ENCODE assay signal across 8 cellular contexts in the genomic region with DNA sequence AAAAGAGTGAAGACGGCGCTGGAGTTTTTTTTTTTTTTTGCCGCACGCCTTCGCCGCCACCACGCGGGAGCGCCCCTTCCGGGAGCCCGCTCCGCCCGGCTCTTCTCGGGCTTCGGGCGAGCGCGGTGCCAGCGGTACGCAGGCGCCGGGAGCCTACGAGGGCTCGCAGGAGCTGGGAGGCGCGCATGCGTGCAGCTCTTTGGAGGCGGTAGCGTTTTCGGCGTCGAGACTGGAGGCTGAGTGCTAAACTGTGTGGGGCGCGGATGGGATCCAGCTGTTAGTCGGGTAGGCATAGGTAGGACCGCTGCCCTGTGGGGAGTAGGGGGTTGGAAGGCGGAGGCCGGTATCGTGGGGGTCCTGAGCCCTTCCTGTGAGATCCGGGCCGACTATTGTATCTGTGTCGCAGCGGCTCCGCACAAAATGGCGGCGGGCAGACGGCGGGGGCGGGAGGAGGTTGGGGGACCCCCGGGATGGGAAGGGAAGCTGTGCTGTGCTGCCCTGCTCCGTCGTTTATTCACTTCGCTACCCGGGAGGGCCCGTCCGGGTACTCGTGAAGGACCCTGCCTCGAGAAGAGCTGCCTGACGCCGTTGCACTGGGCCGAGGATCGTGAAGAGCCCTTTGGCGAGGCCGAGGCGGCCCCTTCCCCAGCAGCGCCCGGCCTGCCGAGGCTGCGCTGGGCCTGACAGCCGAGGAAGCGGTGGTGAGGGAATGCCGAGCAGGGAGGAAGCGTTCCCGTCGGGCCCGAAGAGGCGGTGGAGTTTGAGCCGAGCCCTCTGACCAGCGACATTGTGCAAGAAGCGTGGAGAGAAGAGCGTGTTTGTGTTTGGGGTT. TPM values are rescaled to one million over a fixed set of nuclear protein-coding genes. Genes with fewer than 3 reads are reported as not detected.
A peak's percentile ranks its signal among the peaks of the same experiment; 100 is the strongest.
DNase-seq lines count a peak whose midpoint lies in the region; ATAC-seq, FAIRE-seq and TF ChIP-seq lines count a peak whose summit lies in the region.

A gene with protein sequence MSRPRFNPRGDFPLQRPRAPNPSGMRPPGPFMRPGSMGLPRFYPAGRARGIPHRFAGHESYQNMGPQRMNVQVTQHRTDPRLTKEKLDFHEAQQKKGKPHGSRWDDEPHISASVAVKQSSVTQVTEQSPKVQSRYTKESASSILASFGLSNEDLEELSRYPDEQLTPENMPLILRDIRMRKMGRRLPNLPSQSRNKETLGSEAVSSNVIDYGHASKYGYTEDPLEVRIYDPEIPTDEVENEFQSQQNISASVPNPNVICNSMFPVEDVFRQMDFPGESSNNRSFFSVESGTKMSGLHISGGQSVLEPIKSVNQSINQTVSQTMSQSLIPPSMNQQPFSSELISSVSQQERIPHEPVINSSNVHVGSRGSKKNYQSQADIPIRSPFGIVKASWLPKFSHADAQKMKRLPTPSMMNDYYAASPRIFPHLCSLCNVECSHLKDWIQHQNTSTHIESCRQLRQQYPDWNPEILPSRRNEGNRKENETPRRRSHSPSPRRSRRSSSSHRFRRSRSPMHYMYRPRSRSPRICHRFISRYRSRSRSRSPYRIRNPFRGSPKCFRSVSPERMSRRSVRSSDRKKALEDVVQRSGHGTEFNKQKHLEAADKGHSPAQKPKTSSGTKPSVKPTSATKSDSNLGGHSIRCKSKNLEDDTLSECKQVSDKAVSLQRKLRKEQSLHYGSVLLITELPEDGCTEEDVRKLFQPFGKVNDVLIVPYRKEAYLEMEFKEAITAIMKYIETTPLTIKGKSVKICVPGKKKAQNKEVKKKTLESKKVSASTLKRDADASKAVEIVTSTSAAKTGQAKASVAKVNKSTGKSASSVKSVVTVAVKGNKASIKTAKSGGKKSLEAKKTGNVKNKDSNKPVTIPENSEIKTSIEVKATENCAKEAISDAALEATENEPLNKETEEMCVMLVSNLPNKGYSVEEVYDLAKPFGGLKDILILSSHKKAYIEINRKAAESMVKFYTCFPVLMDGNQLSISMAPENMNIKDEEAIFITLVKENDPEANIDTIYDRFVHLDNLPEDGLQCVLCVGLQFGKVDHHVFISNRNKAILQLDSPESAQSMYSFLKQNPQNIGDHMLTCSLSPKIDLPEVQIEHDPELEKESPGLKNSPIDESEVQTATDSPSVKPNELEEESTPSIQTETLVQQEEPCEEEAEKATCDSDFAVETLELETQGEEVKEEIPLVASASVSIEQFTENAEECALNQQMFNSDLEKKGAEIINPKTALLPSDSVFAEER (N-terminal part only) (plus strand): TSS at position 202 of the 832 bp plus-strand sequence. CDS start 17,173 bp downstream, outside the sequence.

- no peak for FAIRE-seq in HepG2 (lab: Jason Lieb, UNC)

- peak; percentile 84 for TF ChIP-seq CTCF in HepG2 (CRISPR knock-in tag; IDR thresholded peaks at IDR 0.05)

- H3K36me3 ChIP-seq in HepG2 (replicated peaks in 1 of 2; ENCODE audit: control insufficient read depth in 1 of 2, insufficient read depth in 2 of 2, low read length in 2 of 2), result peaks cover 2 to 3% of the 10 kb centered on the region in 2 experiments; a peak in 2 of 5 replicates

- ATAC-seq in GM19324 (IDR thresholded peaks at IDR 0.05; ENCODE audit: low FRiP score, unreplicated experiment) (peak; percentile 94), HG03469 (IDR thresholded peaks at IDR 0.05; ENCODE audit: unreplicated experiment) (peak; percentile 92), HepG2 (peak; percentile 96)

- peak within 1 kb of the TSS; percentile 77 for H3K4me2 ChIP-seq in HepG2 (ENCODE audit: low read depth, low read length)

- peak; percentile 48 for TF ChIP-seq RAD21 in HepG2 (CRISPR knock-in tag; IDR thresholded peaks at IDR 0.05)

- peaks cover 37% of the 10 kb centered on the region for H4K20me1 ChIP-seq in HepG2 (ENCODE audit: insufficient read depth, low read length)

- TF ChIP-seq POLR2A in HepG2 (IDR thresholded peaks at IDR 0.05; ENCODE audit: insufficient read depth in 1 of 2, low read depth in 2 of 2, low read length in 2 of 2), result peak; percentile 78 to 93

- CTCF ChIA-PET in HepG2 (lab: Yijun Ruan, JAX; ENCODE audit: low intra/inter-chr PET ratio, low total read pairs), result interaction anchor here (1.2 kb wide), 1 partner anchor 32 kb away, joined by 5 read pairs; no protein-coding TSS in a partner anchor

- H3K27me3 ChIP-seq in HepG2 (ENCODE audit: control insufficient read depth in 1 of 2, insufficient read depth in 2 of 2, low read length in 2 of 2), result peaks cover 0 to 5% of the 10 kb centered on the region in 2 experiments; a peak in 1 of 5 replicates

- intact Hi-C loops in dendritic cell treated with granulocyte-macrophage colony-stimulating factor and Interleukin-4, amounts not matched to agents 40 ng/mL and 50 ng/mL, for 4 days (cut with micrococcal nuclease), result loop anchor here (2.0 to 10.0 kb wide), 3 partner anchors 55 to 197 kb away; partner anchors contain the start of genes MCEE, MPHOSPH10 and PAIP2B
- intact Hi-C loops in HepG2 (cut with micrococcal nuclease; ENCODE audit: unreplicated experiment), result no loop called here

- peak within 1 kb of the TSS; percentile 96 for H3K27ac ChIP-seq in HepG2 (ENCODE audit: extremely low read length, insufficient read depth, low read length)

- H3K9me3 ChIP-seq in HepG2 (ENCODE audit: low read length), result no peaks in the 10 kb centered on the region

- peaks cover 24% of the 10 kb centered on the region for H3K4me1 Mint-ChIP-seq in dendritic cell treated with granulocyte-macrophage colony-stimulating factor and Interleukin-4, amounts not matched to agents 40 ng/mL and 50 ng/mL, for 4 days (ENCODE audit: low read depth)

- TSS peak; percentile 74 for BruUV-seq in HepG2 (replicated peaks; lab: Mats Ljungman, UMichigan)

- 1% methylated on average over 54 of the region's 81 CpGs for WGBS in HepG2 (ENCODE audit: low lambda C conversion rate)

- H3K9ac ChIP-seq in HepG2 (ENCODE audit: insufficient read depth, low read depth, low read length), result peak within 1 kb of the TSS; percentile 99

- H3K27ac Mint-ChIP-seq in dendritic cell treated with granulocyte-macrophage colony-stimulating factor and Interleukin-4, amounts not matched to agents 40 ng/mL and 50 ng/mL, for 4 days, result peak within 1 kb of the TSS; percentile 97

- peaks cover 59% of the 10 kb centered on the region for H3K4me1 ChIP-seq in HepG2 (ENCODE audit: insufficient read depth, low read length)

- in situ Hi-C loops in HepG2 (cut with HindIII; ENCODE audit: extremely low pct_ligation_motif_present, low pct_unique_long_range_greater_than_20kb), result no loop called here

- H2AFZ ChIP-seq in HepG2 (ENCODE audit: low read length), result peak within 1 kb of the TSS; percentile 79

- H3K4me3 ChIP-seq in HepG2 (replicated peaks in 1 of 3; ENCODE audit: insufficient read depth in 1 of 3, low read depth in 2 of 3, low read length in 3 of 3), result peak within 1 kb of the TSS; percentile 93 to 99 (median 96)

- peaks cover 50% of the 10 kb centered on the region for H3K79me2 ChIP-seq in HepG2 (ENCODE audit: insufficient read depth, low read length)

- no peaks in the 10 kb centered on the region for H3K9me3 Mint-ChIP-seq in dendritic cell treated with granulocyte-macrophage colony-stimulating factor and Interleukin-4, amounts not matched to agents 40 ng/mL and 50 ng/mL, for 4 days

- POLR2A ChIA-PET in HepG2 (lab: Yijun Ruan, JAX), result interaction anchor here (0.6 to 2.1 kb wide), 21 partner anchors 9 to 264 kb away, joined by 3 to 12 read pairs (median 4); partner anchors contain the start of genes MCEE, MPHOSPH10 and NAGK

- peak; percentile 11 to 51; a peak in 3 of 4 replicates for TF ChIP-seq EP300 in HepG2 (IDR thresholded peaks at IDR 0.05; ENCODE audit: low read depth in 2 of 2, low read length in 2 of 2)
- no peak for TF ChIP-seq EP300 in HepG2 (CRISPR knock-in tag; IDR thresholded peaks at IDR 0.05; ENCODE audit: borderline replicate concordance)

- H3K27me3 Mint-ChIP-seq in dendritic cell treated with granulocyte-macrophage colony-stimulating factor and Interleukin-4, amounts not matched to agents 40 ng/mL and 50 ng/mL, for 4 days, result no peaks in the 10 kb centered on the region

- peak within 1 kb of the TSS; percentile 97 for H3K4me3 Mint-ChIP-seq in dendritic cell treated with granulocyte-macrophage colony-stimulating factor and Interleukin-4, amounts not matched to agents 40 ng/mL and 50 ng/mL, for 4 days

- DNase-seq in C1 segment of cervical spinal cord (lab: John Stamatoyannopoulos, UW), result peak; percentile 46 to 92 (median 86)
- peak; percentile 92 for DNase-seq in NCI-H69 (lab: John Stamatoyannopoulos, UW)
- DNase-seq in activated CD4-positive, alpha-beta T cell treated with anti-CD3 and anti-CD28 coated beads, Interleukin-2, amount 50 U/mL, for 1 hour, result peak; percentile 92
- DNase-seq in HepG2 (ENCODE audit: low spot score), result peak; percentile 90
- DNase-seq in stimulated activated CD4-positive, alpha-beta T cell treated with anti-CD3 and anti-CD28 coated beads, Interleukin-4, amount 100 ng/mL, for 1 hour, result peak; percentile 94

- H3K36me3 Mint-ChIP-seq in dendritic cell treated with granulocyte-macrophage colony-stimulating factor and Interleukin-4, amounts not matched to agents 40 ng/mL and 50 ng/mL, for 4 days (ENCODE audit: low read depth), result peaks cover 39% of the 10 kb centered on the region

TF ChIP-seq in HepG2, 621 proteins besides CTCF, POLR2A, EP300 and RAD21 (continues in another document):
- TF ChIP-seq GZF1 (CRISPR knock-in tag; IDR thresholded peaks at IDR 0.05), result peak; percentile 84

RNA-seq across cellular contexts. Expression of the gene that starts here (rescaled TPM):
- total RNA-seq in HepG2 (2016; rRNA removed; fragmentation: Illumina TruSeq; extraction: Trizol), result 133 and 144 TPM in 2 replicates
- total RNA-seq in HepG2 (2016; cell fraction: cytosol; rRNA removed; fragmentation: Illumina TruSeq; extraction: Trizol; ENCODE audit: low read depth), result 144 and 165 TPM in 2 replicates
- total RNA-seq in HepG2 (2016; cell fraction: insoluble cytoplasmic fraction; rRNA removed; fragmentation: Illumina TruSeq; extraction: Trizol), result 136 and 142 TPM in 2 replicates
- total RNA-seq in HepG2 (2016; cell fraction: membrane; rRNA removed; fragmentation: Illumina TruSeq; extraction: Trizol), result 69.6 and 88.9 TPM in 2 replicates
- total RNA-seq in HepG2 (2016; cell fraction: nucleus; rRNA removed; fragmentation: Illumina TruSeq; extraction: Trizol), result 338 and 339 TPM in 2 replicates
- 79.8 and 92.7 TPM in 2 replicates for polyA plus RNA-seq in HepG2 (2011; rRNA removed)
- 30.4 and 44.2 TPM in 2 replicates for polyA plus RNA-seq in HepG2 (2011; cell fraction: cytosol; rRNA removed)
- polyA plus RNA-seq in HepG2 (2011; cell fraction: nucleus; rRNA removed), result 156 and 178 TPM in 2 replicates
- polyA plus RNA-seq in HepG2 (2012), result 94.6 and 110 TPM in 2 replicates
- polyA plus RNA-seq in HepG2 (2016; cell fraction: cytosol; fragmentation: Illumina TruSeq; extraction: Trizol; ENCODE audit: low read depth), result 8.2 and 8.9 TPM in 2 replicates
- polyA plus RNA-seq in HepG2 (2016; cell fraction: insoluble cytoplasmic fraction; fragmentation: Illumina TruSeq; extraction: Trizol; ENCODE audit: low read depth), result 88.5 and 93.4 TPM in 2 replicates
- 13.9 and 16.6 TPM in 2 replicates for polyA plus RNA-seq in HepG2 (2016; cell fraction: membrane; fragmentation: Illumina TruSeq; extraction: Trizol; ENCODE audit: low read depth)
- 235 and 243 TPM in 2 replicates for polyA plus RNA-seq in HepG2 (2016; cell fraction: nucleus; fragmentation: Illumina TruSeq; extraction: Trizol; ENCODE audit: insufficient read depth, low read depth)
- polyA minus RNA-seq in HepG2 (2011; rRNA and poly(A)+ RNA removed; ENCODE audit: low replicate concordance), result 88.0 and 129 TPM in 2 replicates
- 77.1 and 94.9 TPM in 2 replicates for polyA minus RNA-seq in HepG2 (2011; cell fraction: cytosol; rRNA and poly(A)+ RNA removed)
- 881 and 997 TPM in 2 replicates for polyA minus RNA-seq in HepG2 (2011; cell fraction: nucleus; rRNA and poly(A)+ RNA removed)

Comparison
In these comparisons a context has a peak if more than half of its experiments do, and no peak if none do; other contexts are left out.
1. Peak in every context shown above with its lines: DNase-seq, ATAC-seq, H3K4me3 ChIP-seq and H3K27ac ChIP-seq.